ENCODE assay signal across 1 cellular context in the genomic region with DNA sequence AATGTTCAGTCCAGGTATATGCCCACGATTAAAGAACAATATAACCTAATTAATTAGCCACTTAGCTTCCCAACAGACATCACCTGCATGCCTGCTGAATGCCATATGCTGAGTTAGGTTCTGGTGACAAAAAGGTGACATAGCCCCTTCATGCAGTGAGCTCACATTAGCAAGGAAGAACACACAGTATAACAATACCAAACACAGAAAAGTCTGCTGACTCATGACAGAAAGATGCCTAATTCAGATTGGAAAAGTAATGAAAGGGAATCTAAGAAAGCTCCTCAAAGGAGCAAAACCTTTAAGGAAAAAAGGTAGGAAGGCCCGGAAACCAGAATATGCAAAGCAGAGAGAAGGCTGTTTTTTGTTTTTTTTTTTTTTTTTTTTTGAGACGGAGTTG.
TF ChIP-seq lines count a peak whose summit lies in the region.

No MANE protein-coding gene starts in this region.

TF ChIP-seq in HCT116, 20 proteins besides CTCF, POLR2A, EP300 and RAD21 (continued from another document):
- no peak for TF ChIP-seq ZNF274 (IDR thresholded peaks at IDR 0.05; ENCODE audit: low read depth, low read length)
- TF ChIP-seq, protein P1, sequence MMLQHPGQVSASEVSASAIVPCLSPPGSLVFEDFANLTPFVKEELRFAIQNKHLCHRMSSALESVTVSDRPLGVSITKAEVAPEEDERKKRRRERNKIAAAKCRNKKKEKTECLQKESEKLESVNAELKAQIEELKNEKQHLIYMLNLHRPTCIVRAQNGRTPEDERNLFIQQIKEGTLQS (IDR thresholded peaks at IDR 0.05) = no peak
- no peak for TF ChIP-seq SIN3A (IDR thresholded peaks at IDR 0.05; ENCODE audit: low read depth)
- TF ChIP-seq POLR2AphosphoS5 (IDR thresholded peaks at IDR 0.05; ENCODE audit: low read depth, low read length) = no peak
